Comparison of ENCODE assay signal across 9 cellular contexts in genomic region chr6:35729722-35730121, GRCh38. TPM values are rescaled to one million over a fixed set of nuclear protein-coding genes. Genes with fewer than 3 reads are reported as not detected.
A peak's percentile ranks its signal among the peaks of the same experiment; 100 is the strongest.
DNase-seq lines count a peak whose midpoint lies in the region; ATAC-seq, FAIRE-seq and TF ChIP-seq lines count a peak whose summit lies in the region.
"Had no signal": no experiment of that assay in that cellular context is flagged by ENCODE, and none has a peak within 500 bp of the region (broad histone marks: within the 10 kb centered on the region; RNA-seq: fewer than 3 reads in every experiment).

No MANE protein-coding gene starts in this region.

- H3K9me2 ChIP-seq in OCI-LY7 (ENCODE audit: insufficient read depth, low read length): no peaks in the 10 kb centered on the region

- H3K4me1 ChIP-seq in ACC112 (ENCODE audit: control insufficient read depth, insufficient read depth, low read length, unreplicated experiment): peaks cover 77% of the 10 kb centered on the region
- peaks cover 75% of the 10 kb centered on the region for H3K4me1 ChIP-seq in OCI-LY7 (ENCODE audit: insufficient read depth, low read length, poor library complexity, severe bottlenecking)
- peaks cover 86 to 88% of the 10 kb centered on the region in 2 experiments for H3K4me1 ChIP-seq in neutrophil (ENCODE audit: control insufficient read depth in 1 of 2, insufficient read depth in 1 of 2, low read depth in 1 of 2, low read length in 1 of 2)

- no peak for ATAC-seq in GM18907 (IDR thresholded peaks at IDR 0.05; ENCODE audit: unreplicated experiment)

- peak overlapping the region; percentile 98 for H3K27ac ChIP-seq in ACC112 (ENCODE audit: low read depth, low read length)
- H3K27ac ChIP-seq in OCI-LY7 (ENCODE audit: low read depth, low read length, poor library complexity, severe bottlenecking): peak overlapping the region; percentile 96
- H3K27ac ChIP-seq in dorsolateral prefrontal cortex: peak overlapping the region; percentile 97 to 100 (median 100)
- peak overlapping the region; percentile 95 for H3K27ac ChIP-seq in neutrophil

- peak overlapping the region; percentile 26 for H2AFZ ChIP-seq in ACC112 (ENCODE audit: low read length, unreplicated experiment)
- peak overlapping the region; percentile 15; the same call in 1 of the 2 replicates for H2AFZ ChIP-seq in OCI-LY7 (ENCODE audit: low read length)

- POLR2A ChIA-PET in OCI-LY7 (lab: Charles Lee): interaction anchor here (1.1 kb wide), 1 partner anchor 84 kb away, joined by 3 read pairs; no protein-coding TSS in a partner anchor

- BruUV-seq in OCI-LY7 (replicated peaks; lab: Mats Ljungman, UMichigan): no TSS peak

- intact Hi-C loops in OCI-LY7 (cut with micrococcal nuclease; ENCODE audit: unreplicated experiment) (loop anchor here (5.0 kb wide), 1 partner anchor 62 kb away; no protein-coding TSS in a partner anchor), dorsolateral prefrontal cortex (cut with DNase I) (loop anchor here in 1 of 2 donors (2.0 to 10.0 kb wide), 3 partner anchors 127 to 435 kb away; partner anchors contain the start of gene DEF6)

- no peaks in the 10 kb centered on the region for H4K20me1 ChIP-seq in OCI-LY7 (ENCODE audit: insufficient read depth, low read length)

- no peak for TF ChIP-seq CTCF in OCI-LY7 (conservative IDR thresholded peaks at IDR 0.05; ENCODE audit: low read length)
- no peak for TF ChIP-seq CTCF in dorsolateral prefrontal cortex (IDR thresholded peaks at IDR 0.05 in 54 of 56, conservative IDR thresholded peaks at IDR 0.05 in 2 of 56; ENCODE audit: low read depth in 1 of 56, partially characterized antibody in 56 of 56)
- TF ChIP-seq CTCF in neutrophil (IDR thresholded peaks at IDR 0.05): no peak

- peak overlapping the region; percentile 96 for H3K4me2 ChIP-seq in OCI-LY7 (ENCODE audit: low read length)

- H3K36me3 ChIP-seq in ACC112 (ENCODE audit: insufficient read depth, low read length) (no peaks in the 10 kb centered on the region), OCI-LY7 (ENCODE audit: insufficient read depth, low read length) (no peaks in the 10 kb centered on the region), neutrophil (no peaks in the 10 kb centered on the region)

- H3K9me3 ChIP-seq in OCI-LY7 (ENCODE audit: low read length): no peaks in the 10 kb centered on the region
- no peaks in the 10 kb centered on the region for H3K9me3 ChIP-seq in neutrophil

- H3K27me3 ChIP-seq in ACC112 (ENCODE audit: insufficient read depth, low read length): no peaks in the 10 kb centered on the region
- H3K27me3 ChIP-seq in dorsolateral prefrontal cortex: no peaks in the 10 kb centered on the region
- no peaks in the 10 kb centered on the region for H3K27me3 ChIP-seq in neutrophil

- CTCF ChIA-PET in OCI-LY7 (lab: Charles Lee; ENCODE audit: unreplicated experiment): no interaction called here

- no peak overlapping the region for H3K4me3 ChIP-seq in ACC112 (ENCODE audit: low read depth, low read length)
- H3K4me3 ChIP-seq in OCI-LY7 (ENCODE audit: low read depth, low read length, poor library complexity, severe bottlenecking): peak overlapping the region; percentile 13
- no peak overlapping the region for H3K4me3 ChIP-seq in dorsolateral prefrontal cortex
- H3K4me3 ChIP-seq in neutrophil (ENCODE audit: low read depth in 1 of 2, low read length in 1 of 2): peak overlapping the region; percentile 38 to 93

- DNase-seq in OCI-LY7 (ENCODE audit: low spot score) (peak; percentile 33), dorsolateral prefrontal cortex (no peak), DMS153 treated with DMSO at 0.1 percent for 48 hours (lab: John Stamatoyannopoulos, UW; ENCODE audit: unreplicated experiment) (no peak), NCI-H2171 (lab: John Stamatoyannopoulos, UW) (no peak), RCC 7860 (ENCODE audit: low spot score) (no peak)
- DNase-seq: SHP77 had no signal

- H3K79me2 ChIP-seq in ACC112 (ENCODE audit: control insufficient read depth, insufficient read depth, low read length, unreplicated experiment) (no peaks in the 10 kb centered on the region), OCI-LY7 (ENCODE audit: insufficient read depth, low read depth, low read length) (peaks cover 11% of the 10 kb centered on the region; the same call in 1 of the 2 replicates)

- FAIRE-seq in RCC 7860 (lab: Jason Lieb, UNC): no peak

RNA-seq across cellular contexts. Expression of gene ARMC12, which starts 7.1 kb away (rescaled TPM):
- 3.4 and 3.7 TPM in 2 replicates for total RNA-seq in OCI-LY7 (2014; rRNA removed; shearing (Covaris generic))
- total RNA-seq in OCI-LY7 (2022) (4.4 and 4.9 TPM in 2 replicates), dorsolateral prefrontal cortex (1 to 10 TPM in 101 of 120 experiments, under 1 TPM in 19; 0.41 to 7.1 (median 1.6) TPM)

RNA-seq across cellular contexts. Expression of gene FKBP5, which starts 41.0 kb away (rescaled TPM):
- total RNA-seq in OCI-LY7 (2014; rRNA removed; shearing (Covaris generic)): 42.5 and 43.2 TPM in 2 replicates
- 79.1 and 81.4 TPM in 2 replicates for total RNA-seq in OCI-LY7 (2022)
- total RNA-seq in dorsolateral prefrontal cortex: 100 to 1,000 TPM in 9 of 120 experiments, 10 to 100 TPM in 111; 12.0 to 124 (median 62.9) TPM

RNA-seq across cellular contexts. Expression of gene CLPSL2, which starts 46.7 kb away (rescaled TPM):
- total RNA-seq in OCI-LY7 (2014; rRNA removed; shearing (Covaris generic)): not detected in 2 replicates
- not detected in 2 replicates for total RNA-seq in OCI-LY7 (2022)
- total RNA-seq in dorsolateral prefrontal cortex: 1 to 10 TPM in 10 of 120 experiments, not detected in 110; 1.3 to 3.1 (median 1.7) TPM

RNA-seq across cellular contexts. Expression of gene CLPSL1, which starts 51.1 kb away (rescaled TPM):
- total RNA-seq in OCI-LY7 (2014; rRNA removed; shearing (Covaris generic)): not detected in 2 replicates
- not detected in 2 replicates for total RNA-seq in OCI-LY7 (2022)
- total RNA-seq in dorsolateral prefrontal cortex: 1 to 10 TPM in 33 of 120 experiments, under 1 TPM in 7, not detected in 80; 0.79 to 6.0 (median 1.9) TPM

Comparison
In these comparisons a context has a peak if more than half of its experiments do, and no peak if none do; other contexts are left out.
1. H3K4me3 ChIP-seq: peak in OCI-LY7 (single experiment) and neutrophil (2 of 2); none in ACC112 (single experiment) and dorsolateral prefrontal cortex (0 of 59).
2. Peak in every context shown above with its lines, with median percentiles within 50 percentile points of each other: H3K27ac ChIP-seq.